14 cellular contexts compared by ENCODE assay signal in genomic region chr2:48343154-48343553, GRCh38. TPM values are rescaled to one million over a fixed set of nuclear protein-coding genes. Genes with fewer than 3 reads are reported as not detected.
DNase-seq lines count a peak whose midpoint lies in the region; ATAC-seq, FAIRE-seq and TF ChIP-seq lines count a peak whose summit lies in the region.
"Had no signal": no experiment of that assay in that cellular context is flagged by ENCODE, and none has a peak within 500 bp of the region (broad histone marks: within the 10 kb centered on the region; RNA-seq: fewer than 3 reads in every experiment).

No MANE protein-coding gene starts in this region.

- no peak overlapping the region for H3K4me3 Mint-ChIP-seq in astrocyte (ENCODE audit: unreplicated experiment)
- H3K4me3 Mint-ChIP-seq: mesothelial cell of epicardium had no signal

- H3K36me3 ChIP-seq in GM23248 (ENCODE audit: low read depth) = peaks cover 7% of the 10 kb centered on the region; the same call in 1 of the 2 replicates
- no peaks in the 10 kb centered on the region for H3K36me3 ChIP-seq in astrocyte (ENCODE audit: insufficient read depth, low read length)
- H3K36me3 ChIP-seq in gastrocnemius medialis = peaks cover 0 to 13% of the 10 kb centered on the region in 2 donors

- H3K27me3 ChIP-seq in GM23248 (replicated peaks; ENCODE audit: insufficient read depth) = no peaks in the 10 kb centered on the region
- H3K27me3 ChIP-seq in astrocyte (ENCODE audit: insufficient read depth, low read length) = no peaks in the 10 kb centered on the region
- no peaks in the 10 kb centered on the region for H3K27me3 ChIP-seq in gastrocnemius medialis

- FAIRE-seq in astrocyte (lab: Jason Lieb, UNC) = no peak

- no peak for TF ChIP-seq POLR2A in gastrocnemius medialis (IDR thresholded peaks at IDR 0.05)

- H3K27me3 Mint-ChIP-seq in astrocyte (ENCODE audit: low read depth, unreplicated experiment) = no peaks in the 10 kb centered on the region

- no peaks in the 10 kb centered on the region for H4K20me1 ChIP-seq in GM23248 (ENCODE audit: insufficient read depth)
- no peaks in the 10 kb centered on the region for H4K20me1 ChIP-seq in astrocyte (ENCODE audit: insufficient read depth, low read length)

- peaks cover 17% of the 10 kb centered on the region for H3K4me1 Mint-ChIP-seq in astrocyte (ENCODE audit: low read depth, unreplicated experiment)

- TF ChIP-seq CTCF in C4-2B (conservative IDR thresholded peaks at IDR 0.05) (no peak), astrocyte (IDR thresholded peaks at IDR 0.05; ENCODE audit: insufficient read depth, low read depth, low read length) (no peak), gastrocnemius medialis (IDR thresholded peaks at IDR 0.05 in 4 of 5, conservative IDR thresholded peaks at IDR 0.05 in 1 of 5) (no peak)

- peaks cover 86% of the 10 kb centered on the region for H3K79me2 ChIP-seq in GM23248 (ENCODE audit: insufficient read depth)
- peaks cover 63% of the 10 kb centered on the region for H3K79me2 ChIP-seq in astrocyte (ENCODE audit: insufficient read depth, low read length)

- peaks cover 13% of the 10 kb centered on the region for H3K36me3 Mint-ChIP-seq in astrocyte (ENCODE audit: low read depth, unreplicated experiment)

- H3K9ac ChIP-seq in GM23248 = no peak overlapping the region
- no peak overlapping the region for H3K9ac ChIP-seq in astrocyte (ENCODE audit: low read length)

- H3K27ac ChIP-seq in C4-2B = peak overlapping the region; percentile 36; the same call in 1 of the 2 replicates
- peak overlapping the region; percentile 85 for H3K27ac ChIP-seq in GM23248
- H3K27ac ChIP-seq in astrocyte (ENCODE audit: low read depth, low read length) = no peak overlapping the region
- H3K27ac ChIP-seq in gastrocnemius medialis = peak overlapping the region; percentile 50 to 70 (median 62)

- H3K27ac Mint-ChIP-seq in astrocyte (ENCODE audit: unreplicated experiment) = no peak overlapping the region
- H3K27ac Mint-ChIP-seq: mesothelial cell of epicardium had no signal

- ATAC-seq in gastrocnemius medialis (no peak), HG03378 (IDR thresholded peaks at IDR 0.05; ENCODE audit: unreplicated experiment) (no peak), GM18498 (IDR thresholded peaks at IDR 0.05; ENCODE audit: unreplicated experiment) (no peak)

- in situ Hi-C loops in GM23248 (cut with MboI) (no loop called here), gastrocnemius medialis (cut with MboI; ENCODE audit: low sequenced_read_pairs in 4 of 4) (no loop called here)

- H3F3A ChIP-seq in GM23248 (ENCODE audit: insufficient read depth) = peaks cover 51% of the 10 kb centered on the region

- WGBS in GM23248 (ENCODE audit: low coverage in 1 of 2, low lambda C conversion rate in 2 of 2, missing lambda C conversion rate in 2 of 2), 2 experiments = 88 to 96% methylated on average over 1 of the region's 1 CpG

- H2AFZ ChIP-seq in GM23248 (no peak overlapping the region), astrocyte (ENCODE audit: low read depth, low read length) (no peak overlapping the region)

- DNase-seq in GM23248 (no peak), astrocyte (ENCODE audit: low read depth) (no peak), gastrocnemius medialis (no peak), putamen (ENCODE audit: low spot score) (no peak)
- DNase-seq: activated CD4-positive, alpha-beta T cell treated with anti-CD3 and anti-CD28 coated beads for 48 hours; activated gamma-delta T cell treated with Interleukin-2 at 50 U/mL for 16 hours; cerebellar nuclear complex; COR-L47; NCI-H2227 treated with DMSO at 0.1 percent for 48 hours; stimulated activated CD4-positive, alpha-beta T cell treated with anti-CD3 and anti-CD28 coated beads, Interleukin-1b, Interleukin-23, amount 100 ng/mL, for 48 hours had no signal

- intact Hi-C loops in gastrocnemius medialis (cut with DNase I; ENCODE audit: low total_unique reads) = loop anchor here (5.0 kb wide), 1 partner anchor 96 kb away; no protein-coding TSS in a partner anchor

- no peaks in the 10 kb centered on the region for H3K9me2 ChIP-seq in GM23248 (ENCODE audit: insufficient read depth)

- H3K4me3 ChIP-seq in GM23248 = no peak overlapping the region
- H3K4me3 ChIP-seq in astrocyte (ENCODE audit: insufficient read depth, low read depth, low read length) = no peak overlapping the region
- no peak overlapping the region for H3K4me3 ChIP-seq in gastrocnemius medialis

- H3K4me2 ChIP-seq in GM23248 (ENCODE audit: unreplicated experiment) (peak overlapping the region; percentile 82), astrocyte (ENCODE audit: low read length) (peak overlapping the region; percentile 83)

- peaks cover 6% of the 10 kb centered on the region for H3K9me3 ChIP-seq in GM23248 (ENCODE audit: low read depth)
- H3K9me3 ChIP-seq in astrocyte (ENCODE audit: insufficient read depth, low read depth, low read length) = no peaks in the 10 kb centered on the region
- H3K9me3 ChIP-seq in gastrocnemius medialis = peaks cover 0 to 8% (median 0%) of the 10 kb centered on the region in 3 donors

- H3K4me1 ChIP-seq in GM23248 (ENCODE audit: insufficient read depth) = peaks cover 43% of the 10 kb centered on the region
- peaks cover 14% of the 10 kb centered on the region for H3K4me1 ChIP-seq in astrocyte (ENCODE audit: insufficient read depth, low read length)
- H3K4me1 ChIP-seq in gastrocnemius medialis = peaks cover 39 to 59% of the 10 kb centered on the region in 2 donors

- peaks cover 9% of the 10 kb centered on the region for H3K9me3 Mint-ChIP-seq in astrocyte (ENCODE audit: unreplicated experiment)

RNA-seq across cellular contexts. Expression of gene FOXN2, which starts 28.7 kb away (rescaled TPM):
- 18.4 and 21.0 TPM in 2 replicates for total RNA-seq in GM23248 (2014; rRNA removed; shearing (Covaris generic))
- polyA plus RNA-seq in GM23248 (2016; fragmentation: Nextera tagmentation; extraction: Ambion mirVana) = 10.3 and 11.5 TPM in 2 replicates
- 13.4 and 14.6 TPM in 2 replicates for total RNA-seq in astrocyte
- total RNA-seq in gastrocnemius medialis = 10 to 100 TPM; 15.8 to 25.5 (median 17.9) TPM
